18 cellular contexts compared by ENCODE assay signal in the genomic region with DNA sequence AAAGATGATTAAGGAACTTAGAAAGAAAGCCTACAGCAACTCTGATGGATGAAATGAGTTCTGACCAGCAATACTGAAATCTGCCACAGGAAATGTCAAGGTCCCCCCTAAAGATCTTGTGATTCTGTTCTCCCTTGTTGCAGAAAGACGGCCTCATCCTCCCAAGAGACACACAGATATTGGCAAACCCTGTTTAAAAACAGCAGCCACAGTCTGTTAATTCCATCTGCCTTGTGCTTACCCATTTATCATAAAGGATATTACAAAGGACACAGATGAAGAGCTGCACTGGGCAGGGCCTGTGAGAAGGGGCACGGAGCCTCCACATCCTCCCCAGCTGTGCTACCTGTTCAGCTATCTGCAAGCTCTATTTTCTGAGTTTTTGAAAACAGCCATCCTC. TPM values are rescaled to one million over a fixed set of nuclear protein-coding genes. Genes with fewer than 3 reads are reported as not detected.
A peak's percentile ranks its signal among the peaks of the same experiment; 100 is the strongest.
DNase-seq lines count a peak whose midpoint lies in the region; FAIRE-seq and TF ChIP-seq lines count a peak whose summit lies in the region.
"Had no signal": no experiment of that assay in that cellular context is flagged by ENCODE, and none has a peak within 500 bp of the region (broad histone marks: within the 10 kb centered on the region; RNA-seq: fewer than 3 reads in every experiment).

No MANE protein-coding gene starts in this region.

- POLR2A ChIA-PET in CD4-positive, alpha-beta memory T cell (lab: Charles Lee; ENCODE audit: partially characterized antibody) = interaction anchor here (0.9 to 5.6 kb wide), 6 partner anchors 9 to 56 kb away, joined by 3 to 37 read pairs (median 4); no protein-coding TSS in a partner anchor

- H3K4me1 ChIP-seq in CD4-positive, alpha-beta memory T cell (ENCODE audit: insufficient read depth, low read length) = peaks cover 95% of the 10 kb centered on the region
- H3K4me1 ChIP-seq in esophagus squamous epithelium = peaks cover 19 to 58% (median 30%) of the 10 kb centered on the region in 3 donors

- TF ChIP-seq POLR2A in GM12892 (IDR thresholded peaks at IDR 0.05; ENCODE audit: low read depth, low read length) = no peak
- TF ChIP-seq POLR2A in esophagus squamous epithelium (IDR thresholded peaks at IDR 0.05) = no peak

- H3K27me3 ChIP-seq in CD4-positive, alpha-beta memory T cell (ENCODE audit: insufficient read depth, low read length) = no peaks in the 10 kb centered on the region
- no peaks in the 10 kb centered on the region for H3K27me3 ChIP-seq in esophagus squamous epithelium
- H3K27me3 ChIP-seq: body of pancreas had no signal

- TF ChIP-seq CTCF in esophagus squamous epithelium (IDR thresholded peaks at IDR 0.05) = no peak

- H3K27ac ChIP-seq in CD4-positive, alpha-beta memory T cell (ENCODE audit: low read depth, low read length) = peak overlapping the region; percentile 35
- peak overlapping the region in 1 of 4 donors; percentile 22 for H3K27ac ChIP-seq in esophagus squamous epithelium
- H3K27ac ChIP-seq: body of pancreas, C4-2B, VCaP had no signal

- no peaks in the 10 kb centered on the region for H3K9me3 Mint-ChIP-seq in CD4-positive, alpha-beta memory T cell
- H3K9me3 Mint-ChIP-seq in T-helper 2 cell treated with Interferon-gamma antibody and Interleukin-4, amounts not matched to agents 5 μg/mL and 100 μg/mL, for 36 hours = no peaks in the 10 kb centered on the region
- no peaks in the 10 kb centered on the region for H3K9me3 Mint-ChIP-seq in immature natural killer cell
- H3K9me3 Mint-ChIP-seq: type B pancreatic cell had no signal

- no peaks in the 10 kb centered on the region for H3K27me3 Mint-ChIP-seq in CD4-positive, alpha-beta memory T cell
- no peaks in the 10 kb centered on the region for H3K27me3 Mint-ChIP-seq in T-helper 2 cell treated with Interferon-gamma antibody and Interleukin-4, amounts not matched to agents 5 μg/mL and 100 μg/mL, for 36 hours (ENCODE audit: low read depth)
- H3K27me3 Mint-ChIP-seq in immature natural killer cell (ENCODE audit: low read depth in 3 of 3) = peaks cover 0 to 6% (median 4%) of the 10 kb centered on the region in 3 donors
- H3K27me3 Mint-ChIP-seq: type B pancreatic cell had no signal

- DNase-seq in CD4-positive, alpha-beta memory T cell = no peak
- DNase-seq in GM12892 (ENCODE audit: insufficient read length) (no peak), immature natural killer cell (no peak), HuH-7 (ENCODE audit: low spot score) (no peak), esophagus squamous epithelium (lab: John Stamatoyannopoulos, UW) (no peak), NCI-H2029 treated with DMSO at 0.1 percent for 48 hours (lab: John Stamatoyannopoulos, UW) (no peak), OCI-M2 (lab: John Stamatoyannopoulos, UW; ENCODE audit: unreplicated experiment) (no peak)
- DNase-seq in T-helper 2 cell treated with Interferon-gamma antibody and Interleukin-4, amounts not matched to agents 5 μg/mL and 100 μg/mL, for 36 hours (ENCODE audit: low spot score) = no peak
- DNase-seq: activated T-cell treated with anti-CD3 and anti-CD28 coated beads, Interleukin-2, amount 50 U/mL, for 48 hours; body of pancreas; GOT3; NCI-H1048; NCI-H345; PC-3; SK-N-SH had no signal

- H3K4me3 Mint-ChIP-seq in CD4-positive, alpha-beta memory T cell = peak overlapping the region in 5 of 8 donors; percentile 36 to 59 (median 51)
- H3K4me3 Mint-ChIP-seq in T-helper 2 cell treated with Interferon-gamma antibody and Interleukin-4, amounts not matched to agents 5 μg/mL and 100 μg/mL, for 36 hours = no peak overlapping the region
- peak overlapping the region; percentile 2 to 76 (median 66) for H3K4me3 Mint-ChIP-seq in immature natural killer cell
- H3K4me3 Mint-ChIP-seq: type B pancreatic cell had no signal

- no peak overlapping the region for H3K4me3 ChIP-seq in CD4-positive, alpha-beta memory T cell (ENCODE audit: low read length in 2 of 2)
- H3K4me3 ChIP-seq in esophagus squamous epithelium = no peak overlapping the region
- H3K4me3 ChIP-seq: body of pancreas had no signal

- peaks cover 5% of the 10 kb centered on the region for H3K36me3 ChIP-seq in CD4-positive, alpha-beta memory T cell (ENCODE audit: insufficient read depth, low read length)
- peaks cover 0 to 8% (median 0%) of the 10 kb centered on the region in 3 donors for H3K36me3 ChIP-seq in esophagus squamous epithelium

- peak overlapping the region; percentile 50 to 91 (median 82) for H3K27ac Mint-ChIP-seq in CD4-positive, alpha-beta memory T cell
- peak overlapping the region; percentile 82 for H3K27ac Mint-ChIP-seq in T-helper 2 cell treated with Interferon-gamma antibody and Interleukin-4, amounts not matched to agents 5 μg/mL and 100 μg/mL, for 36 hours
- peak overlapping the region; percentile 74 to 98 (median 90) for H3K27ac Mint-ChIP-seq in immature natural killer cell
- H3K27ac Mint-ChIP-seq: type B pancreatic cell had no signal

- intact Hi-C loops in CD4-positive, alpha-beta memory T cell (cut with micrococcal nuclease) = no loop called here
- intact Hi-C loops in esophagus squamous epithelium (cut with DNase I) = no loop called here

- peak; percentile 57 for FAIRE-seq in GM12892 (lab: Jason Lieb, UNC)

- H3K4me1 Mint-ChIP-seq in CD4-positive, alpha-beta memory T cell = peaks cover 69 to 97% (median 80%) of the 10 kb centered on the region in 4 donors
- peaks cover 75% of the 10 kb centered on the region for H3K4me1 Mint-ChIP-seq in T-helper 2 cell treated with Interferon-gamma antibody and Interleukin-4, amounts not matched to agents 5 μg/mL and 100 μg/mL, for 36 hours (ENCODE audit: low read depth)
- peaks cover 92 to 94% of the 10 kb centered on the region in 2 donors for H3K4me1 Mint-ChIP-seq in immature natural killer cell

- no peaks in the 10 kb centered on the region for H3K9me3 ChIP-seq in CD4-positive, alpha-beta memory T cell (ENCODE audit: control insufficient read depth in 1 of 2, low read length in 2 of 2)
- no peaks in the 10 kb centered on the region for H3K9me3 ChIP-seq in esophagus squamous epithelium
- H3K9me3 ChIP-seq: body of pancreas, SK-N-SH had no signal

- CTCF ChIA-PET in CD4-positive, alpha-beta memory T cell (lab: Charles Lee; ENCODE audit: partially characterized antibody) = interaction anchor here (1.1 to 5.6 kb wide), 5 partner anchors 10 to 56 kb away, joined by 3 to 28 read pairs (median 3); partner anchors contain the start of gene RAPGEF1

- WGBS in esophagus squamous epithelium, 2 donors = 63 to 69% methylated on average over 2 of the region's 2 CpGs

- peaks cover 7 to 35% of the 10 kb centered on the region in 2 donors for H3K36me3 Mint-ChIP-seq in CD4-positive, alpha-beta memory T cell
- peaks cover 45% of the 10 kb centered on the region for H3K36me3 Mint-ChIP-seq in T-helper 2 cell treated with Interferon-gamma antibody and Interleukin-4, amounts not matched to agents 5 μg/mL and 100 μg/mL, for 36 hours (ENCODE audit: low read depth)
- H3K36me3 Mint-ChIP-seq in immature natural killer cell = peaks cover 0 to 4% (median 0%) of the 10 kb centered on the region in 3 donors

RNA-seq across cellular contexts. Expression of gene RAPGEF1, which starts 15.2 kb away (rescaled TPM):
- total RNA-seq in CD4-positive, alpha-beta memory T cell = 100 to 1,000 TPM; 129 to 149 TPM
- 10 to 100 TPM in 1 of 2 donors, 1 to 10 TPM in 1; 1.5 to 23.0 TPM for polyA plus RNA-seq in CD4-positive, alpha-beta memory T cell
- polyA plus RNA-seq in GM12892 (2012; ENCODE audit: missing spikeins) = 58.6 TPM
- 10 to 100 TPM in 1 of 3 donors, 1 to 10 TPM in 2; 1.2 to 15.8 (median 7.4) TPM for polyA plus RNA-seq in immature natural killer cell
- 10 to 100 TPM; 12.2 to 40.4 (median 19.0) TPM for total RNA-seq in esophagus squamous epithelium
